ENCODE assay signal across 1 cellular context in genomic region chr1:1092890-1093609, GRCh38.
TF ChIP-seq lines count a peak whose summit lies in the region.

No MANE protein-coding gene starts in this region.

TF ChIP-seq in GM12878, 131 proteins besides CTCF, POLR2A, EP300 and RAD21:
- no peak for TF ChIP-seq RFX5 (IDR thresholded peaks at IDR 0.05; ENCODE audit: low read depth, low read length)
- TF ChIP-seq ZNF384 (IDR thresholded peaks at IDR 0.05; ENCODE audit: borderline replicate concordance, low read depth, low read length), result no peak
- no peak for TF ChIP-seq GABPA (IDR thresholded peaks at IDR 0.05; ENCODE audit: low read depth)
- no peak for TF ChIP-seq ZNF217 (IDR thresholded peaks at IDR 0.05)
- no peak for TF ChIP-seq MYC (IDR thresholded peaks at IDR 0.05; ENCODE audit: insufficient read depth, insufficient read length, insufficient replicate concordance, low read length, severe bottlenecking)
- no peak for TF ChIP-seq SMC3 (IDR thresholded peaks at IDR 0.05; ENCODE audit: borderline replicate concordance, low read length)
- TF ChIP-seq NFXL1 (IDR thresholded peaks at IDR 0.05; ENCODE audit: borderline replicate concordance), result no peak
- TF ChIP-seq POLR2AphosphoS5 (IDR thresholded peaks at IDR 0.05; ENCODE audit: low read length), result no peak
- TF ChIP-seq, protein P1, sequence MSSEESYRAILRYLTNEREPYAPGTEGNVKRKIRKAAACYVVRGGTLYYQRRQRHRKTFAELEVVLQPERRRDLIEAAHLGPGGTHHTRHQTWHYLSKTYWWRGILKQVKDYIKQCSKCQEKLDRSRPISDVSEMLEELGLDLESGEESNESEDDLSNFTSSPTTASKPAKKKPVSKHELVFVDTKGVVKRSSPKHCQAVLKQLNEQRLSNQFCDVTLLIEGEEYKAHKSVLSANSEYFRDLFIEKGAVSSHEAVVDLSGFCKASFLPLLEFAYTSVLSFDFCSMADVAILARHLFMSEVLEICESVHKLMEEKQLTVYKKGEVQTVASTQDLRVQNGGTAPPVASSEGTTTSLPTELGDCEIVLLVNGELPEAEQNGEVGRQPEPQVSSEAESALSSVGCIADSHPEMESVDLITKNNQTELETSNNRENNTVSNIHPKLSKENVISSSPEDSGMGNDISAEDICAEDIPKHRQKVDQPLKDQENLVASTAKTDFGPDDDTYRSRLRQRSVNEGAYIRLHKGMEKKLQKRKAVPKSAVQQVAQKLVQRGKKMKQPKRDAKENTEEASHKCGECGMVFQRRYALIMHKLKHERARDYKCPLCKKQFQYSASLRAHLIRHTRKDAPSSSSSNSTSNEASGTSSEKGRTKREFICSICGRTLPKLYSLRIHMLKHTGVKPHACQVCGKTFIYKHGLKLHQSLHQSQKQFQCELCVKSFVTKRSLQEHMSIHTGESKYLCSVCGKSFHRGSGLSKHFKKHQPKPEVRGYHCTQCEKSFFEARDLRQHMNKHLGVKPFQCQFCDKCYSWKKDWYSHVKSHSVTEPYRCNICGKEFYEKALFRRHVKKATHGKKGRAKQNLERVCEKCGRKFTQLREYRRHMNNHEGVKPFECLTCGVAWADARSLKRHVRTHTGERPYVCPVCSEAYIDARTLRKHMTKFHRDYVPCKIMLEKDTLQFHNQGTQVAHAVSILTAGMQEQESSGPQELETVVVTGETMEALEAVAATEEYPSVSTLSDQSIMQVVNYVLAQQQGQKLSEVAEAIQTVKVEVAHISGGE (CRISPR knock-in tag; IDR thresholded peaks at IDR 0.05), result no peak
- no peak for TF ChIP-seq IKZF2 (IDR thresholded peaks at IDR 0.05)
- no peak for TF ChIP-seq CEBPZ (IDR thresholded peaks at IDR 0.05; ENCODE audit: low read depth, low read length)
- no peak for TF ChIP-seq ASH2L (IDR thresholded peaks at IDR 0.05; ENCODE audit: borderline replicate concordance, low read depth)
- no peak for TF ChIP-seq NR2C1 (IDR thresholded peaks at IDR 0.05)
- TF ChIP-seq KAT2A (conservative IDR thresholded peaks at IDR 0.05; ENCODE audit: control insufficient read depth, low read depth, low read length), result no peak
- no peak for TF ChIP-seq STAT1 (conservative IDR thresholded peaks at IDR 0.05)
